In genomic region chr2:24912523-24912922, GRCh38 we compare ENCODE assay signal across 26 cellular contexts. TPM values are rescaled to one million over a fixed set of nuclear protein-coding genes. Genes with fewer than 3 reads are reported as not detected.
A peak's percentile ranks its signal among the peaks of the same experiment; 100 is the strongest.
DNase-seq lines count a peak whose midpoint lies in the region; ATAC-seq and TF ChIP-seq lines count a peak whose summit lies in the region.
"Had no signal": no experiment of that assay in that cellular context is flagged by ENCODE, and none has a peak within 500 bp of the region (broad histone marks: within the 10 kb centered on the region; RNA-seq: fewer than 3 reads in every experiment).

No MANE protein-coding gene starts in this region.

- WGBS in liver = 77% methylated on average over 7 of the region's 7 CpGs
- 75% methylated on average over 5 of the region's 7 CpGs for WGBS in right lobe of liver (ENCODE audit: insufficient coverage, low coverage, low lambda C conversion rate, missing lambda C conversion rate)

- no peak for DNase-seq in right lobe of liver
- DNase-seq in fibroblast of peridontal ligament (ENCODE audit: extremely low read depth) = peak; percentile 81
- no peak for DNase-seq in stimulated activated CD4-positive, alpha-beta T cell treated with anti-CD3 and anti-CD28 coated beads, Interleukin-4, amount 100 ng/mL, for 4 hours
- no peak for DNase-seq in SJCRH30
- DNase-seq: 8988T; ACHN; BE2C; Calu3; DMS79 treated with DMSO at 0.1 percent for 48 hours; GF-D8; Karpas-422; NCI-H1092 treated with DMSO at 0.1 percent for 48 hours; NCI-H146; NCI-H1930; NCI-H2107; NCI-H446; NCI-H524 treated with DMSO at 0.1 percent for 48 hours; NCI-H82; NK-92 treated with Interleukin-12 subunit alpha and Interleukin-12 subunit beta, amount 100 ng/mL, for 24 hours; PC-3 had no signal

- no peaks in the 10 kb centered on the region for H3K27me3 Mint-ChIP-seq in stimulated activated memory B cell treated with anti-CD40 and anti-IgM and Interleukin-4, amounts not matched to agents 10 μg/mL and 1 μg/mL and 100 μg/mL, for 72 hours

- peaks cover 0 to 4% (median under 1%) of the 10 kb centered on the region in 4 donors for H3K9me3 ChIP-seq in liver (ENCODE audit: control insufficient read depth in 4 of 4, low read length in 3 of 4)
- H3K9me3 ChIP-seq in right lobe of liver = no peaks in the 10 kb centered on the region
- H3K9me3 ChIP-seq in mucosa of rectum (ENCODE audit: control insufficient read depth in 2 of 2, low read length in 2 of 2) = no peaks in the 10 kb centered on the region
- no peaks in the 10 kb centered on the region for H3K9me3 ChIP-seq in SJCRH30 (replicated peaks)
- H3K9me3 ChIP-seq: BE2C had no signal

- intact Hi-C loops in right lobe of liver (cut with DNase I) = no loop called here

- no peak for TF ChIP-seq CTCF in liver (IDR thresholded peaks at IDR 0.05; ENCODE audit: low read depth, low read length, missing input control)
- TF ChIP-seq CTCF in right lobe of liver (IDR thresholded peaks at IDR 0.05) = no peak

- H3K36me3 Mint-ChIP-seq in stimulated activated memory B cell treated with anti-CD40 and anti-IgM and Interleukin-4, amounts not matched to agents 10 μg/mL and 1 μg/mL and 100 μg/mL, for 72 hours = peaks cover 51% of the 10 kb centered on the region

- H3K4me3 ChIP-seq in liver (ENCODE audit: low read depth in 1 of 3, low read length in 3 of 3) = no peak overlapping the region
- H3K4me3 ChIP-seq in right lobe of liver = no peak overlapping the region
- H3K4me3 ChIP-seq in mucosa of rectum (ENCODE audit: low read length in 2 of 2) = peak overlapping the region in 1 of 2 donors; percentile 21
- H3K4me3 ChIP-seq in SJCRH30 = no peak overlapping the region

- no peak for TF ChIP-seq RAD21 in liver (IDR thresholded peaks at IDR 0.05)

- H3K27ac ChIP-seq in liver (ENCODE audit: low read depth in 1 of 2, low read length in 2 of 2) (no peak overlapping the region), right lobe of liver (no peak overlapping the region), mucosa of rectum (ENCODE audit: low read depth in 2 of 2, low read length in 2 of 2) (peak overlapping the region; percentile 55 to 75), SJCRH30 (no peak overlapping the region)

- TF ChIP-seq POLR2A in right lobe of liver (IDR thresholded peaks at IDR 0.05) = no peak

- H3K4me1 Mint-ChIP-seq in stimulated activated memory B cell treated with anti-CD40 and anti-IgM and Interleukin-4, amounts not matched to agents 10 μg/mL and 1 μg/mL and 100 μg/mL, for 72 hours = peaks cover 25% of the 10 kb centered on the region

- ATAC-seq in right lobe of liver (no peak), HG03571 (IDR thresholded peaks at IDR 0.05; ENCODE audit: unreplicated experiment) (no peak)
- no peak for ATAC-seq in stimulated activated memory B cell treated with anti-CD40 and anti-IgM and Interleukin-4, amounts not matched to agents 10 μg/mL and 1 μg/mL and 100 μg/mL, for 72 hours
- ATAC-seq: HCT116, PC-3 had no signal

- no peak overlapping the region for H3K4me3 Mint-ChIP-seq in stimulated activated memory B cell treated with anti-CD40 and anti-IgM and Interleukin-4, amounts not matched to agents 10 μg/mL and 1 μg/mL and 100 μg/mL, for 72 hours
- H3K4me3 Mint-ChIP-seq: CD14-positive monocyte had no signal

- H3K4me1 ChIP-seq in liver (ENCODE audit: control insufficient read depth in 4 of 4, insufficient read depth in 4 of 4, low read length in 3 of 4) = no peaks in the 10 kb centered on the region
- no peaks in the 10 kb centered on the region for H3K4me1 ChIP-seq in right lobe of liver
- H3K4me1 ChIP-seq in mucosa of rectum (ENCODE audit: control insufficient read depth in 2 of 2, insufficient read depth in 2 of 2, low read length in 2 of 2) = peaks cover 23 to 26% of the 10 kb centered on the region in 2 donors
- H3K4me1 ChIP-seq in SJCRH30 = peaks cover 14% of the 10 kb centered on the region
- H3K4me1 ChIP-seq: BE2C had no signal

- no peaks in the 10 kb centered on the region for H3K9me3 Mint-ChIP-seq in stimulated activated memory B cell treated with anti-CD40 and anti-IgM and Interleukin-4, amounts not matched to agents 10 μg/mL and 1 μg/mL and 100 μg/mL, for 72 hours

- H3K36me3 ChIP-seq in liver (ENCODE audit: control insufficient read depth in 4 of 4, insufficient read depth in 3 of 4, low read depth in 1 of 4, low read length in 3 of 4) (no peaks in the 10 kb centered on the region), right lobe of liver (no peaks in the 10 kb centered on the region), mucosa of rectum (ENCODE audit: control insufficient read depth in 2 of 2, insufficient read depth in 2 of 2, low read length in 2 of 2) (no peaks in the 10 kb centered on the region), SJCRH30 (peaks cover 56% of the 10 kb centered on the region)

- H3K27me3 ChIP-seq in liver (ENCODE audit: control insufficient read depth in 4 of 4, insufficient read depth in 4 of 4, low read length in 3 of 4) (peaks cover 0 to 2% (median 0%) of the 10 kb centered on the region in 4 donors), right lobe of liver (no peaks in the 10 kb centered on the region), mucosa of rectum (ENCODE audit: control insufficient read depth in 2 of 2, insufficient read depth in 2 of 2, low read length in 2 of 2) (no peaks in the 10 kb centered on the region), SJCRH30 (no peaks in the 10 kb centered on the region)
- H3K27me3 ChIP-seq: BE2C had no signal

- no peak overlapping the region for H3K27ac Mint-ChIP-seq in stimulated activated memory B cell treated with anti-CD40 and anti-IgM and Interleukin-4, amounts not matched to agents 10 μg/mL and 1 μg/mL and 100 μg/mL, for 72 hours

- H3K9ac ChIP-seq in liver (ENCODE audit: low read depth in 1 of 2, low read length in 2 of 2) = no peak overlapping the region
- no peak overlapping the region for H3K9ac ChIP-seq in mucosa of rectum (ENCODE audit: low read depth in 1 of 2, low read length in 2 of 2)

TF ChIP-seq in liver, 16 proteins besides CTCF, POLR2A, EP300 and RAD21:
- no peak for TF ChIP-seq JUND (IDR thresholded peaks at IDR 0.05)
- TF ChIP-seq MAX (IDR thresholded peaks at IDR 0.05) = no peak
- peak; percentile 29 for TF ChIP-seq NR2F2 (IDR thresholded peaks at IDR 0.05)

RNA-seq across cellular contexts. Expression of gene ADCY3, which starts 7.5 kb away (rescaled TPM):
- total RNA-seq in liver (1 to 10 TPM; 7.1 to 8.4 TPM), right lobe of liver (1 to 10 TPM; 2.2 to 7.0 (median 5.6) TPM)
- polyA plus RNA-seq in liver = 1 to 10 TPM in 1 of 2 donors, under 1 TPM in 1; 0.99 to 5.6 TPM
- total RNA-seq in SJCRH30 (2014; rRNA removed; shearing (Covaris generic)) = 73.2 and 73.9 TPM in 2 replicates

RNA-seq across cellular contexts. Expression of gene DNAJC27, which starts 59.2 kb away (rescaled TPM):
- total RNA-seq in liver (1 to 10 TPM; 3.6 to 5.1 TPM), right lobe of liver (1 to 10 TPM; 1.1 to 2.1 (median 1.7) TPM)
- polyA plus RNA-seq in liver = 1 to 10 TPM in 1 of 2 donors, under 1 TPM in 1; 0.95 to 2.7 TPM
- total RNA-seq in SJCRH30 (2014; rRNA removed; shearing (Covaris generic)) = 9.2 and 10.5 TPM in 2 replicates

Comparison
In these comparisons a context has a peak if more than half of its experiments do, and no peak if none do; other contexts are left out.
1. H3K27ac ChIP-seq: peak in mucosa of rectum (2 of 2); none in liver (0 of 2), right lobe of liver (0 of 3) and SJCRH30 (single experiment).